ENCODE assay signal across 1 cellular context in the genomic region with DNA sequence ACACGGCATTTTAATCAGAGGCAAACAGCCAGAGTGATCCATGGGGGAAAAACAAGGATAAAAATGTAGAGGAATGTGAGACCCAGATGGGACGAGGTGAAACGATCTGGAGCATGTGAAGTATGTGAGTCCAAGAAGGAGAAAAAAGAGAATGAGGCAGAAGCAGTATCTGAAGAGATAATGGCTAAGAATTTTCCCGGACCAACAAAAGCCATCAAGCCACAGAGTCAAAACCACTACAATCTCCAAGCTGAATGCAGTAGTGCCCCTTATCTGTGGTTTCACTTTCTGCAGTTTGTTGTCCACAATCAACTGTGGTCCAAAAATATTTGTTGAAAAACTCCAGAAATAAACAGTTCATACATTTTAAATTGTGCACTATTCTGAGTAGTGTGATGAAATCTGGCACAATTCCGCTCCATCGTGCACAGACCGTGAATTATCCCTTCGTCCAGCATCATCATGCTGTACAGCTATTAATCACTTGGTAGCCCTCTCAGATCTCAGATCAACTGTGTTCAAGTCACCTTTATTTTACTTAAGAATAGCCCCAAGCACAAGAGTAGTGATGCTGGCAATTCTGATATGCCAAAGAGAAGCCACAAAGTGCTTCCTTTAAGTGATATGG.
A peak's percentile ranks its signal among the peaks of the same experiment; 100 is the strongest.
TF ChIP-seq lines count a peak whose summit lies in the region.

No MANE protein-coding gene starts in this region.

TF ChIP-seq in K562, 482 proteins besides CTCF, POLR2A, EP300 and RAD21:
- TF ChIP-seq ESRRA (IDR thresholded peaks at IDR 0.05; ENCODE audit: borderline replicate concordance, low read depth) (peak; percentile 12; the same call in 1 of the 2 replicates), DPF2 (IDR thresholded peaks at IDR 0.05) (0 out of 2 replicates have a peak, but pooled peaks have one; percentile 19), SOX6 (IDR thresholded peaks at IDR 0.05) (peak; percentile 60; the same call in 1 of the 2 replicates), NR4A1 (CRISPR knock-in tag; IDR thresholded peaks at IDR 0.05) (no peak), NR4A1 (tag; IDR thresholded peaks at IDR 0.05) (no peak)
